In genomic region chr5:110851357-110851756, GRCh38 we compare ENCODE assay signal across 17 cellular contexts.
"Had no signal": no experiment of that assay in that cellular context is flagged by ENCODE, and none has a peak within 500 bp of the region (broad histone marks: within the 10 kb centered on the region; RNA-seq: fewer than 3 reads in every experiment).

No MANE protein-coding gene starts in this region.

- H3K36me3 ChIP-seq: right lobe of liver, spleen, transverse colon had no signal

- ATAC-seq: activated CD4-positive, CD25-positive, alpha-beta regulatory T cell treated with anti-CD3 and anti-CD28 coated beads, Interleukin-2, amount 50 U/mL, for 24 hours; natural killer cell; right lobe of liver had no signal

- H3K4me1 ChIP-seq: right lobe of liver, spleen, transverse colon had no signal

- H3K4me3 Mint-ChIP-seq: activated naive CD8-positive, alpha-beta T cell treated with anti-CD3 and anti-CD28 coated beads, Interleukin-2, amount 10 ng/mL, durations not matched to agents 7 days and 5 days; activated T-cell treated with anti-CD3 and anti-CD28 coated beads, Interleukin-2, amount 50 U/mL, for 24 hours; immature natural killer cell; natural killer cell had no signal

- H3K27ac Mint-ChIP-seq: activated naive CD8-positive, alpha-beta T cell treated with anti-CD3 and anti-CD28 coated beads, Interleukin-2, amount 10 ng/mL, durations not matched to agents 7 days and 5 days; activated T-cell treated with anti-CD3 and anti-CD28 coated beads, Interleukin-2, amount 50 U/mL, for 24 hours; immature natural killer cell; natural killer cell had no signal

- H3K27me3 Mint-ChIP-seq: activated naive CD8-positive, alpha-beta T cell treated with anti-CD3 and anti-CD28 coated beads, Interleukin-2, amount 10 ng/mL, durations not matched to agents 7 days and 5 days; activated T-cell treated with anti-CD3 and anti-CD28 coated beads, Interleukin-2, amount 50 U/mL, for 24 hours had no signal

- H3K4me3 ChIP-seq: right lobe of liver, spleen, transverse colon had no signal

- H3K27ac ChIP-seq: right lobe of liver, spleen, transverse colon had no signal

- H3K4me1 Mint-ChIP-seq: activated naive CD8-positive, alpha-beta T cell treated with anti-CD3 and anti-CD28 coated beads, Interleukin-2, amount 10 ng/mL, durations not matched to agents 7 days and 5 days; immature natural killer cell; natural killer cell had no signal

- DNase-seq: activated CD4-positive, alpha-beta T cell treated with anti-CD3 and anti-CD28 coated beads, Interleukin-2, amount 50 U/mL, for 4 hours; activated effector memory CD4-positive, alpha-beta T cell treated with anti-CD3 and anti-CD28 coated beads, Interleukin-2, amount 50 U/mL, for 16 hours; activated naive CD8-positive, alpha-beta T cell treated with anti-CD3 and anti-CD28 coated beads, Interleukin-2, amount 10 ng/mL, durations not matched to agents 7 days and 5 days; activated T-cell treated with anti-CD3 and anti-CD28 coated beads, Interleukin-2, amount 50 U/mL, for 24 hours; anterior cingulate cortex; caudate nucleus; cortex of kidney; effector CD8-positive, alpha-beta T cell; immature natural killer cell; natural killer cell; right lobe of liver; spleen; stimulated activated CD4-positive, alpha-beta T cell treated with anti-CD3 and anti-CD28 coated beads, Interleukin-2, amount 100 ng/mL, for 24 hours; stimulated activated naive CD4-positive, alpha-beta T cell; substantia nigra; transverse colon had no signal

- H3K9me3 ChIP-seq: right lobe of liver had no signal

- H3K9me3 Mint-ChIP-seq: activated naive CD8-positive, alpha-beta T cell treated with anti-CD3 and anti-CD28 coated beads, Interleukin-2, amount 10 ng/mL, durations not matched to agents 7 days and 5 days; activated T-cell treated with anti-CD3 and anti-CD28 coated beads, Interleukin-2, amount 50 U/mL, for 24 hours had no signal

- H3K36me3 Mint-ChIP-seq: activated naive CD8-positive, alpha-beta T cell treated with anti-CD3 and anti-CD28 coated beads, Interleukin-2, amount 10 ng/mL, durations not matched to agents 7 days and 5 days; immature natural killer cell; natural killer cell had no signal

- H3K27me3 ChIP-seq: right lobe of liver, spleen, transverse colon had no signal
